1 cellular context compared by ENCODE assay signal in the genomic region with DNA sequence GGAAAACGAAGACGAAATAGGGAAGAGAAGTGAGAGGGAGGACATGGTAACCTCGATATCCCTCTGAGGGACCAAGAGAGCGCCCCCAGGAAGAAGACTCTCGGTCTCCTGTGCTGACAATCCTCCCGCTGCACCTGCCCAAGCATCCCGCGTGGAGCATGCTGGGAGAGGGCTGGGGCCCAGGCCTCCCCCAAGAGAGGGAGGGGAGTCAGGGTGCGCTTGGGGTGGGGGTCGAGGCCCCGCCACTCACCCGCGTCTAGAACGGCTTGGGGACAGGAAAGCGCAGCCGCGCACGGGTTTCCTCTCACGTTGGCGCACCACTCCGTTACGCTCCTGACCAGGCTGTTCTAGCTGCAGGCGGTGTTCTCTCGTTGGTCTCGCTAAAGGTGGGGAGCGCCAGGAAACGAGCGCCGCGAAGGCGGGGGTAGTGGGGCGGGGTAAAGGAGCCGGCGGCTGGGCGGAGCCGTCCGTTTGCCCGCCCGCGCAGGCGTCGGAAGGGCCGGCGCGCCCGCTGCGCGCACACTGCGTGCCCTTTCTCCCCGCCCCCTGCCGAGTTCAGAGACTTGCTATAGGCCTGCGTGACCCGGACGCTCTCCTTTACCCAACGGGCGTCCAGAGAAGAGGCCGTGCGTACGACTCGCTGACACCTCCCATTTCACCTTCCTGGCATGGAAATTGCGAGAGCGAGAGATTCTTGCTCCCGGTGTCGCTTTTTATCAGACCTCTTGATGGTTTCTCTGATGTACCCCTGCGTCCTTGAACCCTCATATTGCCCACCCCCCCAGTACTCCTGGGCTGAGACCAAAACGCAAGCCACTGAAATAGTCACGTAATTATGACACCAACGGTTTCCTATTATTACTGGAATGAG.
TF ChIP-seq lines count a peak whose summit lies in the region.

C1GALT1C1 (minus strand) TSS at position 388 of the 871 bp plus-strand sequence. CDS start 2,888 bp downstream, outside the sequence.

TF ChIP-seq in K562, 482 proteins besides CTCF, POLR2A, EP300 and RAD21 (continued from another document and continues in another):
- TF ChIP-seq IRF2 (CRISPR knock-in tag; IDR thresholded peaks at IDR 0.05) (no peak), BRF1 (IDR thresholded peaks at IDR 0.05; ENCODE audit: borderline replicate concordance, extremely low read depth, insufficient read length) (no peak), TAL1 (IDR thresholded peaks at IDR 0.05) (no peak), ZNF707 (CRISPR knock-in tag; conservative IDR thresholded peaks at IDR 0.05) (no peak), ZNF224 (CRISPR knock-in tag; IDR thresholded peaks at IDR 0.05) (no peak), KDM4B (IDR thresholded peaks at IDR 0.05; ENCODE audit: borderline replicate concordance in 2 of 2, low read depth in 1 of 2) (0 out of 4 replicates have a peak, but pooled peaks of 1 of the 2 experiments have one; percentile 20), ZBTB5 (IDR thresholded peaks at IDR 0.05) (no peak), POU5F1 (IDR thresholded peaks at IDR 0.05; ENCODE audit: borderline replicate concordance, low read depth, low read length, partially characterized antibody) (no peak), BCOR (IDR thresholded peaks at IDR 0.05) (no peak; the same call in 1 of the 2 replicates), GATA2 (CRISPR knock-in tag; IDR thresholded peaks at IDR 0.05) (no peak), ZNF165 (CRISPR knock-in tag; IDR thresholded peaks at IDR 0.05; ENCODE audit: borderline replicate concordance) (no peak), U2AF1 (optimal IDR thresholded peaks at IDR 0.05; ENCODE audit: low read depth, low read length) (no peak), BRCA1 (IDR thresholded peaks at IDR 0.05) (no peak), BRCA1 (CRISPR knock-in tag; IDR thresholded peaks at IDR 0.05) (no peak), HDAC6 (IDR thresholded peaks at IDR 0.05; ENCODE audit: low read depth, low read length) (no peak), CREBBP (IDR thresholded peaks at IDR 0.05; ENCODE audit: low read depth, low read length) (no peak), CEBPZ (IDR thresholded peaks at IDR 0.05; ENCODE audit: borderline replicate concordance, low read depth, low read length) (no peak), YBX1 (IDR thresholded peaks at IDR 0.05) (no peak), CBX5 (IDR thresholded peaks at IDR 0.05; ENCODE audit: borderline replicate concordance, low read depth) (no peak), ZNF75A (CRISPR knock-in tag; IDR thresholded peaks at IDR 0.05) (no peak), EGR1 (conservative IDR thresholded peaks at IDR 0.05) (peak; percentile 64; the same call in 1 of the 2 replicates), RBM22 (IDR thresholded peaks at IDR 0.05; ENCODE audit: low read depth, low read length, poor library complexity, severe bottlenecking) (no peak), PATZ1 (CRISPR knock-in tag; IDR thresholded peaks at IDR 0.05; ENCODE audit: borderline replicate concordance) (no peak), GMEB1 (CRISPR knock-in tag; IDR thresholded peaks at IDR 0.05) (peak; percentile 94)
- TF ChIP-seq, protein P1, sequence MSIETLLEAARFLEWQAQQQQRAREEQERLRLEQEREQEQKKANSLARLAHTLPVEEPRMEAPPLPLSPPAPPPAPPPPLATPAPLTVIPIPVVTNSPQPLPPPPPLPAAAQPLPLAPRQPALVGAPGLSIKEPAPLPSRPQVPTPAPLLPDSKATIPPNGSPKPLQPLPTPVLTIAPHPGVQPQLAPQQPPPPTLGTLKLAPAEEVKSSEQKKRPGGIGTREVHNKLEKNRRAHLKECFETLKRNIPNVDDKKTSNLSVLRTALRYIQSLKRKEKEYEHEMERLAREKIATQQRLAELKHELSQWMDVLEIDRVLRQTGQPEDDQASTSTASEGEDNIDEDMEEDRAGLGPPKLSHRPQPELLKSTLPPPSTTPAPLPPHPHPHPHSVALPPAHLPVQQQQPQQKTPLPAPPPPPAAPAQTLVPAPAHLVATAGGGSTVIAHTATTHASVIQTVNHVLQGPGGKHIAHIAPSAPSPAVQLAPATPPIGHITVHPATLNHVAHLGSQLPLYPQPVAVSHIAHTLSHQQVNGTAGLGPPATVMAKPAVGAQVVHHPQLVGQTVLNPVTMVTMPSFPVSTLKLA (conservative IDR thresholded peaks at IDR 0.05), result peak; percentile 52 to 74; a peak in 3 of 4 replicates
- TF ChIP-seq, protein P2, sequence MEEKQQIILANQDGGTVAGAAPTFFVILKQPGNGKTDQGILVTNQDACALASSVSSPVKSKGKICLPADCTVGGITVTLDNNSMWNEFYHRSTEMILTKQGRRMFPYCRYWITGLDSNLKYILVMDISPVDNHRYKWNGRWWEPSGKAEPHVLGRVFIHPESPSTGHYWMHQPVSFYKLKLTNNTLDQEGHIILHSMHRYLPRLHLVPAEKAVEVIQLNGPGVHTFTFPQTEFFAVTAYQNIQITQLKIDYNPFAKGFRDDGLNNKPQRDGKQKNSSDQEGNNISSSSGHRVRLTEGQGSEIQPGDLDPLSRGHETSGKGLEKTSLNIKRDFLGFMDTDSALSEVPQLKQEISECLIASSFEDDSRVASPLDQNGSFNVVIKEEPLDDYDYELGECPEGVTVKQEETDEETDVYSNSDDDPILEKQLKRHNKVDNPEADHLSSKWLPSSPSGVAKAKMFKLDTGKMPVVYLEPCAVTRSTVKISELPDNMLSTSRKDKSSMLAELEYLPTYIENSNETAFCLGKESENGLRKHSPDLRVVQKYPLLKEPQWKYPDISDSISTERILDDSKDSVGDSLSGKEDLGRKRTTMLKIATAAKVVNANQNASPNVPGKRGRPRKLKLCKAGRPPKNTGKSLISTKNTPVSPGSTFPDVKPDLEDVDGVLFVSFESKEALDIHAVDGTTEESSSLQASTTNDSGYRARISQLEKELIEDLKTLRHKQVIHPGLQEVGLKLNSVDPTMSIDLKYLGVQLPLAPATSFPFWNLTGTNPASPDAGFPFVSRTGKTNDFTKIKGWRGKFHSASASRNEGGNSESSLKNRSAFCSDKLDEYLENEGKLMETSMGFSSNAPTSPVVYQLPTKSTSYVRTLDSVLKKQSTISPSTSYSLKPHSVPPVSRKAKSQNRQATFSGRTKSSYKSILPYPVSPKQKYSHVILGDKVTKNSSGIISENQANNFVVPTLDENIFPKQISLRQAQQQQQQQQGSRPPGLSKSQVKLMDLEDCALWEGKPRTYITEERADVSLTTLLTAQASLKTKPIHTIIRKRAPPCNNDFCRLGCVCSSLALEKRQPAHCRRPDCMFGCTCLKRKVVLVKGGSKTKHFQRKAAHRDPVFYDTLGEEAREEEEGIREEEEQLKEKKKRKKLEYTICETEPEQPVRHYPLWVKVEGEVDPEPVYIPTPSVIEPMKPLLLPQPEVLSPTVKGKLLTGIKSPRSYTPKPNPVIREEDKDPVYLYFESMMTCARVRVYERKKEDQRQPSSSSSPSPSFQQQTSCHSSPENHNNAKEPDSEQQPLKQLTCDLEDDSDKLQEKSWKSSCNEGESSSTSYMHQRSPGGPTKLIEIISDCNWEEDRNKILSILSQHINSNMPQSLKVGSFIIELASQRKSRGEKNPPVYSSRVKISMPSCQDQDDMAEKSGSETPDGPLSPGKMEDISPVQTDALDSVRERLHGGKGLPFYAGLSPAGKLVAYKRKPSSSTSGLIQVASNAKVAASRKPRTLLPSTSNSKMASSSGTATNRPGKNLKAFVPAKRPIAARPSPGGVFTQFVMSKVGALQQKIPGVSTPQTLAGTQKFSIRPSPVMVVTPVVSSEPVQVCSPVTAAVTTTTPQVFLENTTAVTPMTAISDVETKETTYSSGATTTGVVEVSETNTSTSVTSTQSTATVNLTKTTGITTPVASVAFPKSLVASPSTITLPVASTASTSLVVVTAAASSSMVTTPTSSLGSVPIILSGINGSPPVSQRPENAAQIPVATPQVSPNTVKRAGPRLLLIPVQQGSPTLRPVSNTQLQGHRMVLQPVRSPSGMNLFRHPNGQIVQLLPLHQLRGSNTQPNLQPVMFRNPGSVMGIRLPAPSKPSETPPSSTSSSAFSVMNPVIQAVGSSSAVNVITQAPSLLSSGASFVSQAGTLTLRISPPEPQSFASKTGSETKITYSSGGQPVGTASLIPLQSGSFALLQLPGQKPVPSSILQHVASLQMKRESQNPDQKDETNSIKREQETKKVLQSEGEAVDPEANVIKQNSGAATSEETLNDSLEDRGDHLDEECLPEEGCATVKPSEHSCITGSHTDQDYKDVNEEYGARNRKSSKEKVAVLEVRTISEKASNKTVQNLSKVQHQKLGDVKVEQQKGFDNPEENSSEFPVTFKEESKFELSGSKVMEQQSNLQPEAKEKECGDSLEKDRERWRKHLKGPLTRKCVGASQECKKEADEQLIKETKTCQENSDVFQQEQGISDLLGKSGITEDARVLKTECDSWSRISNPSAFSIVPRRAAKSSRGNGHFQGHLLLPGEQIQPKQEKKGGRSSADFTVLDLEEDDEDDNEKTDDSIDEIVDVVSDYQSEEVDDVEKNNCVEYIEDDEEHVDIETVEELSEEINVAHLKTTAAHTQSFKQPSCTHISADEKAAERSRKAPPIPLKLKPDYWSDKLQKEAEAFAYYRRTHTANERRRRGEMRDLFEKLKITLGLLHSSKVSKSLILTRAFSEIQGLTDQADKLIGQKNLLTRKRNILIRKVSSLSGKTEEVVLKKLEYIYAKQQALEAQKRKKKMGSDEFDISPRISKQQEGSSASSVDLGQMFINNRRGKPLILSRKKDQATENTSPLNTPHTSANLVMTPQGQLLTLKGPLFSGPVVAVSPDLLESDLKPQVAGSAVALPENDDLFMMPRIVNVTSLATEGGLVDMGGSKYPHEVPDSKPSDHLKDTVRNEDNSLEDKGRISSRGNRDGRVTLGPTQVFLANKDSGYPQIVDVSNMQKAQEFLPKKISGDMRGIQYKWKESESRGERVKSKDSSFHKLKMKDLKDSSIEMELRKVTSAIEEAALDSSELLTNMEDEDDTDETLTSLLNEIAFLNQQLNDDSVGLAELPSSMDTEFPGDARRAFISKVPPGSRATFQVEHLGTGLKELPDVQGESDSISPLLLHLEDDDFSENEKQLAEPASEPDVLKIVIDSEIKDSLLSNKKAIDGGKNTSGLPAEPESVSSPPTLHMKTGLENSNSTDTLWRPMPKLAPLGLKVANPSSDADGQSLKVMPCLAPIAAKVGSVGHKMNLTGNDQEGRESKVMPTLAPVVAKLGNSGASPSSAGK (IDR thresholded peaks at IDR 0.05), result no peak
